ENCODE assay signal across 13 cellular contexts in the genomic region with DNA sequence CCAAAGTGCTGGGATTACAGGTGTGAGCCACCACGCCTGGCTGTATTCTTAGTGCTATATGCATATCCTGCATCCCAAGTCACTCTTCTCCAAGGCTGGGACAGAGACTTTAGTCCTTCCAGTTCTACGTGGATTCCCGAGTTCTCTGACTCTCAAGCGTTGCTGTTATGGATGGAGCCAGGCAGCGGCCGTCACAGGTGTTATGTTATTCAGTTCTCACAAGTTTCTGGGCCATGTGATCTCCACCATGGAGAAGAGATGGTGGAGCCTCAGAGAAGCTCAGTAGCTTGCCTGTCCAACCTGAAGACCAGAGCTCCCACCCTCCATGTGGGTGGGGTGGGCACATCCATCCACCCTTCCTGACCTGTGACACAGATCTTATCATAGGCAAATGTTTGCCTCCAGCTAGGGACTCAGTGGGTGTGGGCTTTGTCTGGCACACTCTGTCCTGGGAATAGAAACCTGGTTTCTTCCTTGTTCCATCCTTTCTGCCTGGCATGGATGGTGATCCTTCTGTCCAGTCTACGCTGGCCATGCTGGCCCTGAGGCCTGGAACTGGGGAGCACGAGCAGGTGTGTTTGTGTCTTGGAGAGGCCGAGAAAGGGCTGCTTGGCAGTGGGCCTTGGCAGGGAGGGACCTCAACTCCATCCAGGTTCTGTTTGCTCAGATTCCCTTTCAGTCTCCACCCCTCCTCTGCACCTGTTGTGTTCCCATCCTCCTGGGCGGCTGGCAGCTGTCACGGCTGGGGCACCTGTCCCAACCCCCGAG. TPM values are rescaled to one million over a fixed set of nuclear protein-coding genes. Genes with fewer than 3 reads are reported as not detected.
DNase-seq lines count a peak whose midpoint lies in the region; ATAC-seq and TF ChIP-seq lines count a peak whose summit lies in the region.
"Had no signal": no experiment of that assay in that cellular context is flagged by ENCODE, and none has a peak within 500 bp of the region (broad histone marks: within the 10 kb centered on the region; RNA-seq: fewer than 3 reads in every experiment).

No MANE protein-coding gene starts in this region.

- H3K27ac ChIP-seq in C4-2B = peak overlapping the region; percentile 57
- H3K27ac ChIP-seq in thyroid gland = no peak overlapping the region

- no peaks in the 10 kb centered on the region for H3K27me3 ChIP-seq in thyroid gland
- H3K27me3 ChIP-seq: vagina had no signal

- TF ChIP-seq CTCF in C4-2B (conservative IDR thresholded peaks at IDR 0.05) (no peak), LNCaP clone FGC (IDR thresholded peaks at IDR 0.05; ENCODE audit: control insufficient read depth, extremely low read depth, insufficient read depth) (no peak), thyroid gland (IDR thresholded peaks at IDR 0.05) (no peak)

- H3K4me3 ChIP-seq in LNCaP clone FGC (ENCODE audit: low read depth, low read length) (no peak overlapping the region), thyroid gland (replicated peaks in 1 of 3) (no peak overlapping the region)
- H3K4me3 ChIP-seq: vagina had no signal

- no peaks in the 10 kb centered on the region for H3K36me3 ChIP-seq in thyroid gland
- H3K36me3 ChIP-seq: vagina had no signal

- intact Hi-C loops in left colon (cut with DNase I, micrococcal nuclease) = no loop called here
- intact Hi-C loops in thyroid gland (cut with DNase I) = no loop called here

- no peak for TF ChIP-seq POLR2A in thyroid gland (IDR thresholded peaks at IDR 0.05)

- H3K9me3 ChIP-seq in thyroid gland = no peaks in the 10 kb centered on the region
- H3K9me3 ChIP-seq: vagina had no signal

- DNase-seq in LNCaP clone FGC (ENCODE audit: low read depth) (peak; percentile 60), NCI-H69 (lab: John Stamatoyannopoulos, UW) (peak; percentile 88), left colon (peak; percentile 66 to 70), thyroid gland (no peak), HEK293T (ENCODE audit: extremely low spot score) (no peak), amygdala (lab: John Stamatoyannopoulos, UW) (no peak), occipital lobe (lab: John Stamatoyannopoulos, UW) (no peak)
- DNase-seq: activated T-cell treated with anti-CD3 and anti-CD28 coated beads, Interleukin-2, amount 50 U/mL, for 4 hours; EL; NCI-H524 treated with DMSO at 0.1 percent for 48 hours; nucleus accumbens had no signal

- POLR2A ChIA-PET in HEK293T (lab: Yijun Ruan, JAX) = no interaction called here

- CTCF ChIA-PET in HEK293T (lab: Yijun Ruan, JAX) = interaction anchor here (0.8 to 1.2 kb wide), 2 partner anchors 8 to 17 kb away, joined by 3 to 4 read pairs; no protein-coding TSS in a partner anchor

- 74 to 82% methylated on average over 12 of the region's 12 CpGs for WGBS in thyroid gland, 2 donors

- H3K4me1 ChIP-seq in thyroid gland = no peaks in the 10 kb centered on the region

- ATAC-seq in left colon = peak; percentile 76
- ATAC-seq: activated T-cell treated with anti-CD3 and anti-CD28 coated beads, Interleukin-2, amount 50 U/mL, for 4 hours had no signal

TF ChIP-seq in HEK293T, 16 proteins besides CTCF, POLR2A, EP300 and RAD21:
- TF ChIP-seq FOXK2 (IDR thresholded peaks at IDR 0.05) (no peak), FOXM1 (IDR thresholded peaks at IDR 0.05; ENCODE audit: borderline replicate concordance) (no peak), L3MBTL2 (conservative IDR thresholded peaks at IDR 0.05) (no peak), FOXA1 (IDR thresholded peaks at IDR 0.05) (no peak), SP1 (IDR thresholded peaks at IDR 0.05) (no peak), SUZ12 (IDR thresholded peaks at IDR 0.05) (no peak), NFRKB (IDR thresholded peaks at IDR 0.05) (no peak), ZNF384 (IDR thresholded peaks at IDR 0.05) (no peak)
- TF ChIP-seq, protein P1, sequence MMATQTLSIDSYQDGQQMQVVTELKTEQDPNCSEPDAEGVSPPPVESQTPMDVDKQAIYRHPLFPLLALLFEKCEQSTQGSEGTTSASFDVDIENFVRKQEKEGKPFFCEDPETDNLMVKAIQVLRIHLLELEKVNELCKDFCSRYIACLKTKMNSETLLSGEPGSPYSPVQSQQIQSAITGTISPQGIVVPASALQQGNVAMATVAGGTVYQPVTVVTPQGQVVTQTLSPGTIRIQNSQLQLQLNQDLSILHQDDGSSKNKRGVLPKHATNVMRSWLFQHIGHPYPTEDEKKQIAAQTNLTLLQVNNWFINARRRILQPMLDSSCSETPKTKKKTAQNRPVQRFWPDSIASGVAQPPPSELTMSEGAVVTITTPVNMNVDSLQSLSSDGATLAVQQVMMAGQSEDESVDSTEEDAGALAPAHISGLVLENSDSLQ (IDR thresholded peaks at IDR 0.05) = no peak

RNA-seq across cellular contexts. Expression of a gene that starts 55.3 kb away (rescaled TPM):
- total RNA-seq in left colon (10 to 100 TPM; 47.5 to 49.2 TPM), thyroid gland (1 to 10 TPM in 1 of 4 donors, not detected in 3; 1.1 TPM), occipital lobe (25.1 TPM)

Comparison
In these comparisons a context has a peak if more than half of its experiments do, and no peak if none do; other contexts are left out.
1. DNase-seq: peak in LNCaP clone FGC (single experiment), NCI-H69 (single experiment) and left colon (2 of 2); none in thyroid gland (0 of 2), HEK293T (single experiment), amygdala (0 of 56) and occipital lobe (single experiment).
2. RNA of a gene that starts 55.3 kb away (total RNA-seq): 47.5 to 49.2 TPM in left colon and 25.1 TPM in occipital lobe (single experiment); 1.1 TPM in thyroid gland; every median in the first group is over 10 times any median in the second.